2 cellular contexts compared by ENCODE assay signal in the genomic region with DNA sequence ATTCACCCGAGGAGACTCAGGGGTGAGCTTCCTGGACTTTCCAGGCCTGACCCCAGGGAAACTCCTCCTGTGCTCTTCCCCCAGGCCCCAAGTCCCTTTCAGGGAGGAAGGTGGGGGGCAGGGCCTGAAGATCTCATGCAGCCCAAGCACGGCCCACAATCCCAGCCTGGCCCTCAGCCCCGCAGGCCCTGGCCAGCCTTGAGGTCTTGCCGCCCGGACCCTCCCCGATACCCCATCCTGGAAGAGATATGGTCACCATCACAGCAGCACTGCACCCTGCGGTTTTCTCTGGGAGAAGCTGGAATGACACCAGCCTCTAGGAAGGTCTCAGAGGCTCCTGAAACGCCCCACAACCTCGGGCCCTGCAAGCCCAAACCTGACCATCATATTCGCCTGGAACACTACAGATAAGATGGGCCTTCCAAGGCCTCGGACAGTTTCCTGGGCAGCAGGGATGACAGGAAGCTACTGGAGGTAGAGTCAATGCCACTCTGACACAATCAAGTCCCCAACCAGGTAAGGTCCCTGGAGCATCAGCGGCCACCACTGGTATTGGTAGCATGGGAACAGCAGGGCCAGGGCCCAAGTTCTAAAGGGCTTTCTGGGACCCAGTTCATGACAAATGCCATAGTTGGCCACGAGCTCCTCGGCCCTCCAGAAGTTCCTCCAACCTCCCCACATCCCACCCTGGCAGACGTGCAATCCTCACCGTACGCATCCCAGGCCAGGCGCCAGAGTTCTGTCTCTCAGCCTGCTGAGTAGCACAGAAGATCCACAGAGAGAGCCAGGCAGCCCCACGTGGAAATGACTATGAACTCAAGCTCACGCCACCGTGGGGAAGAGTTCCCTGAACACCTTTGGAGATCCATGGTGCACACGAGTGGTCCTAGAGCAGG.
TF ChIP-seq lines count a peak whose summit lies in the region.

No MANE protein-coding gene starts in this region.

TF ChIP-seq in K562, 482 proteins besides CTCF, POLR2A, EP300 and RAD21:
- peak; percentile 10 for TF ChIP-seq RBBP5 (IDR thresholded peaks at IDR 0.05; ENCODE audit: borderline replicate concordance, insufficient read depth, low read length, poor library complexity, severe bottlenecking)
- TF ChIP-seq SAFB2 (IDR thresholded peaks at IDR 0.05; ENCODE audit: borderline replicate concordance, low read depth, low read length, severe bottlenecking), result no peak
- TF ChIP-seq PYGO2 (tag; IDR thresholded peaks at IDR 0.05), result no peak
TF ChIP-seq in K562: peak in this region for 1.

TF ChIP-seq in GM23338, 12 proteins besides CTCF, POLR2A, EP300 and RAD21:
- TF ChIP-seq CREB1 (CRISPR knock-in tag; IDR thresholded peaks at IDR 0.05; ENCODE audit: low read depth), result no peak
- TF ChIP-seq, protein P1, sequence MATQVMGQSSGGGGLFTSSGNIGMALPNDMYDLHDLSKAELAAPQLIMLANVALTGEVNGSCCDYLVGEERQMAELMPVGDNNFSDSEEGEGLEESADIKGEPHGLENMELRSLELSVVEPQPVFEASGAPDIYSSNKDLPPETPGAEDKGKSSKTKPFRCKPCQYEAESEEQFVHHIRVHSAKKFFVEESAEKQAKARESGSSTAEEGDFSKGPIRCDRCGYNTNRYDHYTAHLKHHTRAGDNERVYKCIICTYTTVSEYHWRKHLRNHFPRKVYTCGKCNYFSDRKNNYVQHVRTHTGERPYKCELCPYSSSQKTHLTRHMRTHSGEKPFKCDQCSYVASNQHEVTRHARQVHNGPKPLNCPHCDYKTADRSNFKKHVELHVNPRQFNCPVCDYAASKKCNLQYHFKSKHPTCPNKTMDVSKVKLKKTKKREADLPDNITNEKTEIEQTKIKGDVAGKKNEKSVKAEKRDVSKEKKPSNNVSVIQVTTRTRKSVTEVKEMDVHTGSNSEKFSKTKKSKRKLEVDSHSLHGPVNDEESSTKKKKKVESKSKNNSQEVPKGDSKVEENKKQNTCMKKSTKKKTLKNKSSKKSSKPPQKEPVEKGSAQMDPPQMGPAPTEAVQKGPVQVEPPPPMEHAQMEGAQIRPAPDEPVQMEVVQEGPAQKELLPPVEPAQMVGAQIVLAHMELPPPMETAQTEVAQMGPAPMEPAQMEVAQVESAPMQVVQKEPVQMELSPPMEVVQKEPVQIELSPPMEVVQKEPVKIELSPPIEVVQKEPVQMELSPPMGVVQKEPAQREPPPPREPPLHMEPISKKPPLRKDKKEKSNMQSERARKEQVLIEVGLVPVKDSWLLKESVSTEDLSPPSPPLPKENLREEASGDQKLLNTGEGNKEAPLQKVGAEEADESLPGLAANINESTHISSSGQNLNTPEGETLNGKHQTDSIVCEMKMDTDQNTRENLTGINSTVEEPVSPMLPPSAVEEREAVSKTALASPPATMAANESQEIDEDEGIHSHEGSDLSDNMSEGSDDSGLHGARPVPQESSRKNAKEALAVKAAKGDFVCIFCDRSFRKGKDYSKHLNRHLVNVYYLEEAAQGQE (IDR thresholded peaks at IDR 0.05; ENCODE audit: unreplicated experiment), result no peak
- no peak for TF ChIP-seq NANOG (IDR thresholded peaks at IDR 0.05; ENCODE audit: borderline replicate concordance)
- no peak for TF ChIP-seq STAT1 (IDR thresholded peaks at IDR 0.05; ENCODE audit: unreplicated experiment)
- TF ChIP-seq EZH2phosphoT487 (IDR thresholded peaks at IDR 0.05; ENCODE audit: unreplicated experiment), result no peak
- TF ChIP-seq EZH2 (IDR thresholded peaks at IDR 0.05; ENCODE audit: low read depth, unreplicated experiment), result no peak
